Comparison of ENCODE assay signal across 27 cellular contexts in genomic region chr5:55149396-55149795, GRCh38. TPM values are rescaled to one million over a fixed set of nuclear protein-coding genes. Genes with fewer than 3 reads are reported as not detected.
DNase-seq lines count a peak whose midpoint lies in the region; ATAC-seq, FAIRE-seq and TF ChIP-seq lines count a peak whose summit lies in the region.
"Had no signal": no experiment of that assay in that cellular context is flagged by ENCODE, and none has a peak within 500 bp of the region (broad histone marks: within the 10 kb centered on the region; RNA-seq: fewer than 3 reads in every experiment).

No MANE protein-coding gene starts in this region.

- TF ChIP-seq CTCF in bronchial epithelial cell (IDR thresholded peaks at IDR 0.05; ENCODE audit: insufficient read depth, low read length, severe bottlenecking) = no peak
- no peak for TF ChIP-seq CTCF in epithelial cell of esophagus (IDR thresholded peaks at IDR 0.05; ENCODE audit: insufficient read depth, low read depth, low read length, missing control alignments)
- no peak for TF ChIP-seq CTCF in esophagus muscularis mucosa (IDR thresholded peaks at IDR 0.05)
- no peak for TF ChIP-seq CTCF in fibroblast of mammary gland (conservative IDR thresholded peaks at IDR 0.05; ENCODE audit: control insufficient read depth, insufficient read depth, low read depth, low read length)
- no peak for TF ChIP-seq CTCF in adrenal gland (IDR thresholded peaks at IDR 0.05)
- TF ChIP-seq CTCF in upper lobe of left lung (IDR thresholded peaks at IDR 0.05) = no peak

- intact Hi-C loops in esophagus muscularis mucosa (cut with DNase I) (no loop called here), adrenal gland (cut with DNase I) (loop anchor here (5.0 to 10.0 kb wide), 2 partner anchors 205 to 242 kb away; no protein-coding TSS in a partner anchor)

- H3K4me1 ChIP-seq in esophagus muscularis mucosa = peaks cover 0 to 4% (median 0%) of the 10 kb centered on the region in 4 donors
- peaks cover 0 to 4% of the 10 kb centered on the region in 2 donors for H3K4me1 ChIP-seq in adrenal gland (replicated peaks in 1 of 2)
- H3K4me1 ChIP-seq in upper lobe of left lung = peaks cover 0 to 7% (median 0%) of the 10 kb centered on the region in 4 donors
- H3K4me1 ChIP-seq: BE2C, Caco-2 had no signal

- peak; percentile 50 for DNase-seq in bronchial epithelial cell (ENCODE audit: low read depth)
- DNase-seq in epithelial cell of esophagus (ENCODE audit: low read depth) = peak; percentile 70
- peak; percentile 55 for DNase-seq in esophagus muscularis mucosa (ENCODE audit: extremely low spot score)
- DNase-seq in fibroblast of mammary gland (ENCODE audit: low read depth) = peak; percentile 19
- no peak for DNase-seq in adrenal gland
- DNase-seq in NCI-H510A treated with DMSO at 0.1 percent for 48 hours (lab: John Stamatoyannopoulos, UW) = no peak
- DNase-seq in upper lobe of left lung = no peak
- DNase-seq in HCEC 1CT = no peak
- DNase-seq: 8988T; ACHN; BE2C; C1 segment of cervical spinal cord; Caco-2; Calu3; CD4-positive, alpha-beta memory T cell; CD4-positive, CD25-positive, alpha-beta regulatory T cell; DMS79 treated with DMSO at 0.1 percent for 48 hours; GF-D8 had no signal

- no peak for ATAC-seq in upper lobe of left lung (ENCODE audit: low FRiP score in 2 of 2)

- H3K9me3 ChIP-seq in esophagus muscularis mucosa (no peaks in the 10 kb centered on the region), adrenal gland (replicated peaks in 1 of 3) (no peaks in the 10 kb centered on the region), upper lobe of left lung (no peaks in the 10 kb centered on the region)
- H3K9me3 ChIP-seq: BE2C, BLaER1, Caco-2 had no signal

- 71% methylated on average over 2 of the region's 2 CpGs for WGBS in esophagus muscularis mucosa
- 58 to 78% (median 73%) methylated on average over 2 of the region's 2 CpGs for WGBS in adrenal gland, 4 donors
- 59 to 77% methylated on average over 2 of the region's 2 CpGs for WGBS in upper lobe of left lung, 2 donors

- H3K4me3 ChIP-seq in bronchial epithelial cell (ENCODE audit: low read depth, low read length) (no peak overlapping the region), epithelial cell of esophagus (ENCODE audit: low read length) (no peak overlapping the region), esophagus muscularis mucosa (no peak overlapping the region), fibroblast of mammary gland (ENCODE audit: control insufficient read depth, low read depth, low read length) (no peak overlapping the region), adrenal gland (no peak overlapping the region), upper lobe of left lung (no peak overlapping the region)
- H3K4me3 ChIP-seq: BLaER1 had no signal

- no peak for TF ChIP-seq EP300 in esophagus muscularis mucosa (IDR thresholded peaks at IDR 0.05)
- TF ChIP-seq EP300 in upper lobe of left lung (IDR thresholded peaks at IDR 0.05) = no peak

- no peak for FAIRE-seq in bronchial epithelial cell (lab: Jason Lieb, UNC)
- FAIRE-seq: A204.1, D721Med, G401.6, GM12891, GM19239 had no signal

- H3K27ac ChIP-seq in esophagus muscularis mucosa (replicated peaks in 1 of 4) (no peak overlapping the region), adrenal gland (no peak overlapping the region), upper lobe of left lung (no peak overlapping the region)
- H3K27ac ChIP-seq: BLaER1 had no signal

- no peaks in the 10 kb centered on the region for H3K36me3 ChIP-seq in bronchial epithelial cell (ENCODE audit: control insufficient read depth, insufficient read depth, low read length)
- H3K36me3 ChIP-seq in esophagus muscularis mucosa = no peaks in the 10 kb centered on the region
- H3K36me3 ChIP-seq in adrenal gland (replicated peaks in 1 of 2) = no peaks in the 10 kb centered on the region
- no peaks in the 10 kb centered on the region for H3K36me3 ChIP-seq in upper lobe of left lung
- H3K36me3 ChIP-seq: BE2C, BLaER1 had no signal

- no peak for TF ChIP-seq POLR2A in esophagus muscularis mucosa (IDR thresholded peaks at IDR 0.05; ENCODE audit: low read depth)
- TF ChIP-seq POLR2A in adrenal gland (IDR thresholded peaks at IDR 0.05) = no peak
- TF ChIP-seq POLR2A in upper lobe of left lung (IDR thresholded peaks at IDR 0.05) = no peak

- peaks cover 6% of the 10 kb centered on the region for H3K27me3 ChIP-seq in bronchial epithelial cell (ENCODE audit: control insufficient read depth, insufficient read depth, low read length)
- H3K27me3 ChIP-seq in esophagus muscularis mucosa = peaks cover 0 to 22% (median 4%) of the 10 kb centered on the region in 4 donors
- H3K27me3 ChIP-seq in adrenal gland = peaks cover 13% of the 10 kb centered on the region
- no peaks in the 10 kb centered on the region for H3K27me3 ChIP-seq in upper lobe of left lung
- H3K27me3 ChIP-seq: BLaER1 had no signal

RNA-seq across cellular contexts. Expression of gene GPX8, which starts 10.6 kb away (rescaled TPM):
- 12.0 and 12.1 TPM in 2 replicates for total RNA-seq in bronchial epithelial cell
- 10 to 100 TPM in 1 of 4 donors, 1 to 10 TPM in 3; 8.4 to 12.5 (median 9.3) TPM for total RNA-seq in esophagus muscularis mucosa
- 10 to 100 TPM; 10.2 to 19.7 (median 15.7) TPM for total RNA-seq in adrenal gland
- 10 to 100 TPM in 1 of 3 donors, 1 to 10 TPM in 2; 6.1 to 17.8 (median 7.2) TPM for polyA plus RNA-seq in adrenal gland
- total RNA-seq in upper lobe of left lung = 10 to 100 TPM in 1 of 6 donors, 1 to 10 TPM in 5; 2.1 to 15.5 (median 4.3) TPM
- total RNA-seq: CD4-positive, alpha-beta memory T cell; CD4-positive, CD25-positive, alpha-beta regulatory T cell had no signal
- polyA plus RNA-seq: CD14-positive monocyte; CD4-positive, alpha-beta memory T cell; CD4-positive, CD25-positive, alpha-beta regulatory T cell had no signal

RNA-seq across cellular contexts. Expression of gene CDC20B, which starts 23.6 kb away (rescaled TPM):
- total RNA-seq in bronchial epithelial cell (not detected in 2 replicates), esophagus muscularis mucosa (not detected), adrenal gland (not detected), upper lobe of left lung (1 to 10 TPM in 3 of 6 donors, under 1 TPM in 3; 0.09 to 5.5 (median 1.5) TPM)
- polyA plus RNA-seq in adrenal gland = not detected
- total RNA-seq: A673; Caco-2; Calu3; CD4-positive, alpha-beta memory T cell; CD4-positive, CD25-positive, alpha-beta regulatory T cell had no signal
- polyA plus RNA-seq: AG04450; CD14-positive monocyte; CD4-positive, alpha-beta memory T cell; CD4-positive, CD25-positive, alpha-beta regulatory T cell had no signal

RNA-seq across cellular contexts. Expression of gene GZMA, which starts 47.0 kb away (rescaled TPM):
- total RNA-seq in bronchial epithelial cell (not detected in 2 replicates), esophagus muscularis mucosa (1 to 10 TPM in 2 of 4 donors, under 1 TPM in 2; 0.40 to 3.1 (median 0.89) TPM), adrenal gland (1 to 10 TPM in 3 of 8 donors, under 1 TPM in 3, not detected in 2; 0.41 to 5.1 (median 1.4) TPM), upper lobe of left lung (1 to 10 TPM in 5 of 6 donors, under 1 TPM in 1; 0.67 to 6.5 (median 5.0) TPM)
- polyA plus RNA-seq in adrenal gland = 1 to 10 TPM; 2.0 to 9.7 (median 4.2) TPM
- total RNA-seq: A673, Caco-2, Calu3 had no signal
- polyA plus RNA-seq: AG04450 had no signal

Comparison
In these comparisons a context has a peak if more than half of its experiments do, and no peak if none do; other contexts are left out.
1. DNase-seq: peak in bronchial epithelial cell (single experiment), epithelial cell of esophagus (single experiment), esophagus muscularis mucosa (single experiment) and fibroblast of mammary gland (single experiment); none in adrenal gland (0 of 7), NCI-H510A treated with DMSO at 0.1 percent for 48 hours (single experiment), upper lobe of left lung (0 of 2) and HCEC 1CT (single experiment).